In genomic region chr19:51970718-51971117, GRCh38 we compare ENCODE assay signal across 35 cellular contexts.
"Had no signal": no experiment of that assay in that cellular context is flagged by ENCODE, and none has a peak within 500 bp of the region (broad histone marks: within the 10 kb centered on the region; RNA-seq: fewer than 3 reads in every experiment).

No MANE protein-coding gene starts in this region.

- H3K4me3 Mint-ChIP-seq: activated CD8-positive, alpha-beta T cell treated with anti-CD3 and anti-CD28 coated beads, Interleukin-2, amount 10 ng/mL, durations not matched to agents 7 days and 5 days; activated naive CD8-positive, alpha-beta T cell; activated T-cell treated with anti-CD3 and anti-CD28 coated beads, Interleukin-2, amount 50 U/mL, for 72 hours; brain; stimulated activated effector memory CD8-positive, alpha-beta T cell treated with anti-CD3 and anti-CD28 coated beads, Interleukin-12 subunit alpha, Interleukin-12 subunit beta, amount 100 ng/mL, for 72 hours; stimulated activated naive CD8-positive, alpha-beta T cell treated with anti-CD3 and anti-CD28 coated beads, Interleukin-15, amount 100 ng/mL, for 72 hours; WTC11 had no signal

- H3K4me1 ChIP-seq: adrenal gland, ascending aorta, esophagus squamous epithelium, heart right ventricle, lower lobe of right lung, thyroid gland, upper lobe of left lung, vagina had no signal

- DNase-seq: activated CD4-positive, alpha-beta T cell treated with anti-CD3 and anti-CD28 coated beads for 1 hour; activated CD4-positive, alpha-beta T cell treated with anti-CD3 and anti-CD28 coated beads, Interleukin-2, amount 50 U/mL, for 1 hour; activated CD8-positive, alpha-beta T cell treated with anti-CD3 and anti-CD28 coated beads, Interleukin-2, amount 10 ng/mL, durations not matched to agents 7 days and 5 days; activated effector memory CD4-positive, alpha-beta T cell treated with Interleukin-2 at 50 U/mL for 16 hours; activated naive CD4-positive, alpha-beta T cell treated with Interleukin-2 at 50 U/mL for 16 hours; activated T-cell treated with anti-CD3 and anti-CD28 coated beads for 4 hours; activated T-cell treated with anti-CD3 and anti-CD28 coated beads, Interleukin-2, amount 50 U/mL, for 72 hours; adrenal gland; cerebellar nuclear complex; cortex of kidney; esophagus squamous epithelium; foreskin melanocyte; heart right ventricle; kidney glomerular epithelial cell; lower lobe of right lung; mesenchymal stem cell; mucosa of descending colon; ovary; stimulated activated CD4-positive, alpha-beta T cell treated with anti-CD3 and anti-CD28 coated beads, Interleukin-4, amount 100 ng/mL, for 24 hours; stimulated activated naive CD8-positive, alpha-beta T cell treated with anti-CD3 and anti-CD28 coated beads, Interleukin-15, amount 100 ng/mL, for 72 hours; T-helper 2 cell; thyroid gland; upper lobe of left lung had no signal

- H3K4me3 ChIP-seq: cardiac muscle cell, heart right ventricle, lower lobe of right lung, mucosa of descending colon, ovary, skin epidermis, thyroid gland, upper lobe of left lung had no signal

- H3K4me1 Mint-ChIP-seq: brain; stimulated activated effector memory CD8-positive, alpha-beta T cell treated with anti-CD3 and anti-CD28 coated beads, Interleukin-12 subunit alpha, Interleukin-12 subunit beta, amount 100 ng/mL, for 72 hours; stimulated activated naive CD8-positive, alpha-beta T cell treated with anti-CD3 and anti-CD28 coated beads, Interleukin-15, amount 100 ng/mL, for 72 hours; WTC11 had no signal

- H3K27ac Mint-ChIP-seq: activated CD8-positive, alpha-beta T cell treated with anti-CD3 and anti-CD28 coated beads, Interleukin-2, amount 10 ng/mL, durations not matched to agents 7 days and 5 days; activated naive CD8-positive, alpha-beta T cell; activated T-cell treated with anti-CD3 and anti-CD28 coated beads, Interleukin-2, amount 50 U/mL, for 72 hours; brain; progenitor cell of endocrine pancreas; stimulated activated effector memory CD8-positive, alpha-beta T cell treated with anti-CD3 and anti-CD28 coated beads, Interleukin-12 subunit alpha, Interleukin-12 subunit beta, amount 100 ng/mL, for 72 hours; stimulated activated naive CD8-positive, alpha-beta T cell treated with anti-CD3 and anti-CD28 coated beads, Interleukin-15, amount 100 ng/mL, for 72 hours; WTC11 had no signal

- H3K27ac ChIP-seq: adrenal gland, ascending aorta, cardiac muscle cell, epithelial cell of prostate, esophagus squamous epithelium, heart right ventricle, lower lobe of right lung, ovary, skin epidermis, thyroid gland, upper lobe of left lung, vagina had no signal

- ATAC-seq: activated CD8-positive, alpha-beta T cell treated with anti-CD3 and anti-CD28 coated beads, Interleukin-2, amount 10 ng/mL, durations not matched to agents 7 days and 5 days; activated T-cell treated with anti-CD3 and anti-CD28 coated beads, Interleukin-2, amount 50 U/mL, for 72 hours; heart right ventricle; left lobe of liver; lower lobe of right lung; mucosa of descending colon; sciatic nerve; stimulated activated effector memory CD8-positive, alpha-beta T cell treated with anti-CD3 and anti-CD28 coated beads, Interleukin-12 subunit alpha, Interleukin-12 subunit beta, amount 100 ng/mL, for 72 hours; stimulated activated naive CD8-positive, alpha-beta T cell treated with anti-CD3 and anti-CD28 coated beads, Interleukin-15, amount 100 ng/mL, for 72 hours; WTC11 had no signal

- H3K27me3 ChIP-seq: adrenal gland, ascending aorta, cardiac muscle cell, esophagus squamous epithelium, heart right ventricle, ovary, thyroid gland, upper lobe of left lung, vagina had no signal

- H3K27me3 Mint-ChIP-seq: activated naive CD8-positive, alpha-beta T cell; progenitor cell of endocrine pancreas; stimulated activated naive CD8-positive, alpha-beta T cell treated with anti-CD3 and anti-CD28 coated beads, Interleukin-15, amount 100 ng/mL, for 72 hours had no signal
